ENCODE assay signal across 8 cellular contexts in genomic region chr11:63974259-63975143, GRCh38. TPM values are rescaled to one million over a fixed set of nuclear protein-coding genes. Genes with fewer than 3 reads are reported as not detected.
DNase-seq lines count a peak whose midpoint lies in the region; ATAC-seq lines count a peak whose summit lies in the region.

COX8A (plus strand) TSS chr11:63974620; CDS start chr11:63974681, 61 bp downstream.

- H3K36me3 ChIP-seq in effector memory CD4-positive, alpha-beta T cell (ENCODE audit: control insufficient read depth, insufficient read depth, low read length) = peaks cover 2% of the 10 kb centered on the region

- no peaks in the 10 kb centered on the region for H3K9me3 ChIP-seq in effector memory CD4-positive, alpha-beta T cell (ENCODE audit: control insufficient read depth, low read length)

- H3K27ac ChIP-seq in effector memory CD4-positive, alpha-beta T cell (ENCODE audit: insufficient read depth, low read length, poor library complexity, severe bottlenecking) = peak within 1 kb of the TSS; percentile 94

- DNase-seq in COLO829 (ENCODE audit: low spot score) (peak; percentile 99), HT1080 (ENCODE audit: low read depth) (peak; percentile 100), NOMO-1 treated with DMSO at 0.1 percent for 48 hours (lab: John Stamatoyannopoulos, UW; ENCODE audit: unreplicated experiment) (peak; percentile 100), lung microvascular endothelial cell (ENCODE audit: low read depth in 2 of 2) (peak; percentile 100)
- DNase-seq in activated CD8-positive, alpha-beta memory T cell treated with anti-CD3 and anti-CD28 coated beads for 4 hours (ENCODE audit: low read depth in 2 of 2) = peak; percentile 92 to 94
- DNase-seq in effector memory CD4-positive, alpha-beta T cell = peak; percentile 90 to 96 (median 96)
- peak; percentile 91 to 95 (median 91) for DNase-seq in stimulated activated CD4-positive, alpha-beta T cell treated with anti-CD3 and anti-CD28 coated beads, TNF-alpha, amount 100 ng/mL, for 48 hours (ENCODE audit: low read depth in 3 of 3)

- peaks cover 11% of the 10 kb centered on the region for H3K4me1 ChIP-seq in effector memory CD4-positive, alpha-beta T cell (ENCODE audit: control insufficient read depth, insufficient read depth, low read length, poor library complexity, severe bottlenecking)

- peak within 1 kb of the TSS; percentile 100 for H3K4me3 ChIP-seq in effector memory CD4-positive, alpha-beta T cell (ENCODE audit: insufficient read depth, low read depth, low read length, poor library complexity, severe bottlenecking)

- H3K27me3 ChIP-seq in effector memory CD4-positive, alpha-beta T cell (replicated peaks; ENCODE audit: control insufficient read depth, insufficient read depth, low read length, poor library complexity, severe bottlenecking) = no peaks in the 10 kb centered on the region

- ATAC-seq in GM21360 (IDR thresholded peaks at IDR 0.05; ENCODE audit: unreplicated experiment) = peak; percentile 89

RNA-seq across cellular contexts. Expression of gene COX8A, which starts in this region (rescaled TPM):
- 968 and 1,023 TPM in 2 replicates for total RNA-seq in HT1080 (2014; rRNA removed; shearing (Covaris generic))
- polyA plus RNA-seq in HT1080 (2015; cell fraction: cytosol; rRNA removed) = 434 and 606 TPM in 2 replicates
- polyA plus RNA-seq in HT1080 (2015; cell fraction: nucleus; rRNA removed) = 149 and 155 TPM in 2 replicates
- total RNA-seq in lung microvascular endothelial cell = 319 and 338 TPM in 2 replicates

Comparison
In these comparisons a context has a peak if more than half of its experiments do, and no peak if none do; other contexts are left out.
1. Peak in every context shown above with its lines: DNase-seq, ATAC-seq, H3K4me3 ChIP-seq and H3K27ac ChIP-seq.